In genomic region chr4:145446184-145446583, GRCh38 we compare ENCODE assay signal across 21 cellular contexts. TPM values are rescaled to one million over a fixed set of nuclear protein-coding genes. Genes with fewer than 3 reads are reported as not detected.
DNase-seq lines count a peak whose midpoint lies in the region; ATAC-seq, FAIRE-seq and TF ChIP-seq lines count a peak whose summit lies in the region.
"Had no signal": no experiment of that assay in that cellular context is flagged by ENCODE, and none has a peak within 500 bp of the region (broad histone marks: within the 10 kb centered on the region; RNA-seq: fewer than 3 reads in every experiment).

No MANE protein-coding gene starts in this region.

- no peaks in the 10 kb centered on the region for H3K27me3 ChIP-seq in WERI-Rb-1 (ENCODE audit: insufficient read depth, low read depth, severe bottlenecking)
- H3K27me3 ChIP-seq: left lung, MG63, pancreas had no signal

- TF ChIP-seq POLR2A in GM12892 (IDR thresholded peaks at IDR 0.05; ENCODE audit: low read depth, low read length) = no peak

- H3K27ac ChIP-seq in WERI-Rb-1 = no peak overlapping the region
- H3K27ac ChIP-seq: left lung, pancreas had no signal

- ATAC-seq in GM18870 (IDR thresholded peaks at IDR 0.05; ENCODE audit: unreplicated experiment) (peak; percentile 78), GM21423 (IDR thresholded peaks at IDR 0.05; ENCODE audit: unreplicated experiment) (peak; percentile 92), HG03060 (IDR thresholded peaks at IDR 0.05; ENCODE audit: low read depth, unreplicated experiment) (peak; percentile 92), HG03469 (IDR thresholded peaks at IDR 0.05; ENCODE audit: unreplicated experiment) (peak; percentile 71)
- ATAC-seq: left lung, pancreas had no signal

- no peak for TF ChIP-seq CTCF in WERI-Rb-1 (IDR thresholded peaks at IDR 0.05; ENCODE audit: low read depth, low read length)

- FAIRE-seq in GM12892 (lab: Jason Lieb, UNC) = no peak
- FAIRE-seq: pancreas, RCC 7860, TTC549 had no signal

- DNase-seq in nucleus accumbens (lab: John Stamatoyannopoulos, UW) = no peak
- no peak for DNase-seq in WERI-Rb-1
- no peak for DNase-seq in GM12892 (ENCODE audit: insufficient read length)
- DNase-seq in 8988T = no peak
- DNase-seq: activated CD4-positive, alpha-beta memory T cell treated with anti-CD3 and anti-CD28 coated beads for 36 hours; activated naive CD8-positive, alpha-beta T cell treated with anti-CD3 and anti-CD28 coated beads, Interleukin-2, amount 10 ng/mL, durations not matched to agents 7 days and 5 days; activated T-cell treated with anti-CD3 and anti-CD28 coated beads, Interleukin-2, amount 50 U/mL, for 48 hours; COR-L47; erythroblast; left lung; MG63; NCI-H774; pancreas; stimulated activated CD4-positive, alpha-beta T cell treated with anti-CD3 and anti-CD28 coated beads, Interleukin-4, amount 100 ng/mL, for 4 hours had no signal

- H3K4me3 ChIP-seq in WERI-Rb-1 (ENCODE audit: low read depth, low read length) = no peak overlapping the region
- H3K4me3 ChIP-seq: HAP-1, left lung, MG63, pancreas had no signal

- H3K36me3 ChIP-seq in WERI-Rb-1 = no peaks in the 10 kb centered on the region
- H3K36me3 ChIP-seq: HAP-1, left lung, MG63, pancreas had no signal

- peaks cover 2% of the 10 kb centered on the region for H3K9me3 ChIP-seq in WERI-Rb-1 (ENCODE audit: severe bottlenecking)
- H3K9me3 ChIP-seq: HAP-1, MG63, pancreas had no signal

RNA-seq across cellular contexts. Expression of gene SMAD1, which starts 35.5 kb away (rescaled TPM):
- 5.0 TPM for polyA plus RNA-seq in GM12892 (2012; ENCODE audit: missing spikeins)
